In genomic region chr22:36236338-36237319, GRCh38 we compare ENCODE assay signal across 9 cellular contexts. TPM values are rescaled to one million over a fixed set of nuclear protein-coding genes. Genes with fewer than 3 reads are reported as not detected.
A peak's percentile ranks its signal among the peaks of the same experiment; 100 is the strongest.
DNase-seq lines count a peak whose midpoint lies in the region; FAIRE-seq and TF ChIP-seq lines count a peak whose summit lies in the region.
"Had no signal": no experiment of that assay in that cellular context is flagged by ENCODE, and none has a peak within 500 bp of the region (broad histone marks: within the 10 kb centered on the region; RNA-seq: fewer than 3 reads in every experiment).

No MANE protein-coding gene starts in this region.

- intact Hi-C loops in spleen (cut with DNase I; ENCODE audit: low total_unique reads) = no loop called here

- WGBS in spleen, 5 donors = 72 to 86% (median 85%) methylated on average over 14 of the region's 14 CpGs
- WGBS in endodermal cell (ENCODE audit: insufficient coverage in 1 of 2, insufficient read length in 1 of 2), 2 experiments = 92 to 93% methylated on average over 8 to 14 of the region's 14 CpGs

- FAIRE-seq in D721Med (lab: Jason Lieb, UNC) = no peak

- peaks cover 31 to 84% (median 62%) of the 10 kb centered on the region in 6 donors for H3K4me1 ChIP-seq in spleen
- H3K4me1 ChIP-seq in endodermal cell (ENCODE audit: control insufficient read depth, insufficient read depth, low read length) = no peaks in the 10 kb centered on the region

- TF ChIP-seq CTCF in fibroblast of pulmonary artery (IDR thresholded peaks at IDR 0.05; ENCODE audit: low read length, missing control alignments) = no peak
- TF ChIP-seq CTCF in spleen (IDR thresholded peaks at IDR 0.05 in 8 of 11, conservative IDR thresholded peaks at IDR 0.05 in 3 of 11) = no peak
- TF ChIP-seq CTCF in D721Med (IDR thresholded peaks at IDR 0.05; ENCODE audit: insufficient read depth, missing control alignments) = no peak
- no peak for TF ChIP-seq CTCF in endodermal cell (conservative IDR thresholded peaks at IDR 0.05)

- DNase-seq in HPDE6-E6E7 (ENCODE audit: extremely low spot score) (peak; percentile 36), fibroblast of pulmonary artery (ENCODE audit: low read depth) (no peak), spleen (no peak), GM03348 (ENCODE audit: low spot score) (no peak), D721Med (ENCODE audit: insufficient read length, low spot score) (no peak), endodermal cell (no peak)
- peak; percentile 43 for DNase-seq in activated CD8-positive, alpha-beta memory T cell treated with anti-CD3 and anti-CD28 coated beads, Interleukin-2, amount 50 U/mL, for 48 hours
- DNase-seq: erythroblast, MV-4-11 had no signal

- H3K9ac ChIP-seq in endodermal cell (ENCODE audit: extremely low read depth, low read length, poor library complexity, severe bottlenecking) = no peak overlapping the region

- no peaks in the 10 kb centered on the region for H3K9me3 ChIP-seq in spleen
- no peaks in the 10 kb centered on the region for H3K9me3 ChIP-seq in endodermal cell (ENCODE audit: control insufficient read depth, low read length)

- peaks cover 16% of the 10 kb centered on the region for H3K4me1 Mint-ChIP-seq in endodermal cell

- H3K27ac ChIP-seq in spleen (peak overlapping the region in 6 of 8 donors; percentile 90 to 96 (median 94)), endodermal cell (ENCODE audit: low read depth, low read length) (no peak overlapping the region)

- H3K27me3 ChIP-seq in spleen (replicated peaks in 1 of 7) (no peaks in the 10 kb centered on the region), endodermal cell (ENCODE audit: control insufficient read depth, insufficient read depth, low read length, poor library complexity, severe bottlenecking) (no peaks in the 10 kb centered on the region)

- no peak overlapping the region for H3K4me3 Mint-ChIP-seq in endodermal cell

- TF ChIP-seq POLR2A in spleen (IDR thresholded peaks at IDR 0.05) = no peak

- no peaks in the 10 kb centered on the region for H3K36me3 Mint-ChIP-seq in endodermal cell (ENCODE audit: low read depth)

- H3K4me3 ChIP-seq in fibroblast of pulmonary artery (replicated peaks; ENCODE audit: low read depth, low read length) = peak overlapping the region; percentile 6
- peak overlapping the region in 6 of 8 donors; percentile 5 to 88 (median 66) for H3K4me3 ChIP-seq in spleen
- no peak overlapping the region for H3K4me3 ChIP-seq in endodermal cell (ENCODE audit: low read length)

- H3K9me3 Mint-ChIP-seq in endodermal cell = no peaks in the 10 kb centered on the region

- H3K36me3 ChIP-seq in spleen (peaks cover 0 to 63% (median 30%) of the 10 kb centered on the region in 6 donors), endodermal cell (ENCODE audit: control insufficient read depth, insufficient read depth, low read length) (no peaks in the 10 kb centered on the region)

- no peak overlapping the region for H3K27ac Mint-ChIP-seq in endodermal cell

- H3K27me3 Mint-ChIP-seq in endodermal cell (ENCODE audit: insufficient read depth) = no peaks in the 10 kb centered on the region

RNA-seq across cellular contexts. Expression of gene APOL2, which starts 2.7 kb away (rescaled TPM):
- total RNA-seq in spleen = 10 to 100 TPM; 53.2 to 77.2 (median 59.3) TPM
- 10 to 100 TPM; 16.0 to 35.0 (median 20.2) TPM for polyA plus RNA-seq in spleen
- total RNA-seq in endodermal cell = 1 to 10 TPM; 2.1 to 7.9 TPM
- 7.4 TPM for polyA plus RNA-seq in endodermal cell (2013, experiment 1 of 2)
- 7.3 TPM for polyA plus RNA-seq in endodermal cell (2013, experiment 2 of 2)

RNA-seq across cellular contexts. Expression of gene APOL1, which starts 16.3 kb away (rescaled TPM):
- total RNA-seq in spleen = 100 to 1,000 TPM in 1 of 7 donors, 10 to 100 TPM in 6; 33.3 to 108 (median 73.9) TPM
- polyA plus RNA-seq in spleen = 10 to 100 TPM in 2 of 3 donors, 1 to 10 TPM in 1; 10.0 to 24.2 (median 11.4) TPM
- under 1 TPM; 0.11 to 0.22 TPM for total RNA-seq in endodermal cell
- not detected for polyA plus RNA-seq in endodermal cell (2013, experiment 1 of 2)
- polyA plus RNA-seq in endodermal cell (2013, experiment 2 of 2) = not detected

RNA-seq across cellular contexts. Expression of gene APOL4, which starts 35.0 kb away (rescaled TPM):
- total RNA-seq in spleen (10 to 100 TPM in 2 of 7 donors, 1 to 10 TPM in 4, not detected in 1; 2.5 to 14.4 (median 4.9) TPM), endodermal cell (not detected)
- 1 to 10 TPM; 3.0 to 4.0 (median 3.9) TPM for polyA plus RNA-seq in spleen
- polyA plus RNA-seq in endodermal cell (2013, experiment 1 of 2) = 0.07 TPM
- polyA plus RNA-seq in endodermal cell (2013, experiment 2 of 2) = 0.17 TPM

Comparison
In these comparisons a context has a peak if more than half of its experiments do, and no peak if none do; other contexts are left out.
1. DNase-seq: peak in HPDE6-E6E7 (single experiment) and activated CD8-positive, alpha-beta memory T cell treated with anti-CD3 and anti-CD28 coated beads, Interleukin-2, amount 50 U/mL, for 48 hours (single experiment); none in fibroblast of pulmonary artery (single experiment), spleen (single experiment), GM03348 (single experiment), D721Med (single experiment) and endodermal cell (single experiment).
2. RNA of gene APOL2, which starts 2.7 kb away (total RNA-seq): 53.2 to 77.2 TPM in spleen; 2.1 to 7.9 TPM in endodermal cell; every median in the first group is over 4 times any median in the second.
3. RNA of gene APOL1, which starts 16.3 kb away (total RNA-seq): 33.3 to 108 TPM in spleen; 0.11 to 0.22 TPM in endodermal cell; every median in the first group is over 10 times any median in the second.